Comparison of ENCODE assay signal across 8 cellular contexts in genomic region chr5:140108093-140109049, GRCh38. TPM values are rescaled to one million over a fixed set of nuclear protein-coding genes. Genes with fewer than 3 reads are reported as not detected.
A peak's percentile ranks its signal among the peaks of the same experiment; 100 is the strongest.
DNase-seq lines count a peak whose midpoint lies in the region; ATAC-seq and TF ChIP-seq lines count a peak whose summit lies in the region.

No MANE protein-coding gene starts in this region.

- H3K4me1 ChIP-seq in DND-41 (ENCODE audit: insufficient read depth, low read length), result peaks cover 50% of the 10 kb centered on the region
- peaks cover 36% of the 10 kb centered on the region for H3K4me1 ChIP-seq in HUES64 (ENCODE audit: insufficient read depth, low read length)
- H3K4me1 ChIP-seq in fibroblast of lung (ENCODE audit: control insufficient read depth, extremely low read depth, insufficient read depth, low read length), result peaks cover 4% of the 10 kb centered on the region
- H3K4me1 ChIP-seq in neutrophil (ENCODE audit: control insufficient read depth in 1 of 2, insufficient read depth in 1 of 2, low read depth in 1 of 2, low read length in 1 of 2), result peaks cover 19 to 36% of the 10 kb centered on the region in 2 experiments

- H3K9ac ChIP-seq in DND-41 (ENCODE audit: low read depth, low read length) (peak overlapping the region; percentile 94), HUES64 (ENCODE audit: low read depth, low read length) (0 out of 2 replicates have a peak overlapping the region, but pooled peaks have one; percentile 8), fibroblast of lung (ENCODE audit: insufficient read depth, low read length) (peak overlapping the region; percentile 83)

- H3K36me3 ChIP-seq in DND-41 (ENCODE audit: insufficient read depth, low read length) (no peaks in the 10 kb centered on the region; the same call in 1 of the 2 replicates), HUES64 (ENCODE audit: insufficient read depth, low read length) (no peaks in the 10 kb centered on the region), fibroblast of lung (ENCODE audit: control insufficient read depth, insufficient read depth, low read length) (no peaks in the 10 kb centered on the region), neutrophil (no peaks in the 10 kb centered on the region)

- DNase-seq in DND-41, result peak; percentile 38
- peak; percentile 69 for DNase-seq in activated CD8-positive, alpha-beta memory T cell treated with anti-CD3 and anti-CD28 coated beads, Interleukin-2, amount 50 U/mL, for 48 hours
- DNase-seq in fibroblast of lung (ENCODE audit: low read depth in 2 of 2), result no peak
- DNase-seq in occipital lobe (lab: John Stamatoyannopoulos, UW), result no peak
- no peak for DNase-seq in SHP77 treated with DMSO at 0.1 percent for 48 hours (lab: John Stamatoyannopoulos, UW)
- no peak for DNase-seq in NCI-H446 (lab: John Stamatoyannopoulos, UW)

- H3K27ac ChIP-seq in DND-41 (ENCODE audit: low read length), result peak overlapping the region; percentile 95
- H3K27ac ChIP-seq in HUES64 (ENCODE audit: low read depth, low read length), result no peak overlapping the region
- peak overlapping the region; percentile 80 for H3K27ac ChIP-seq in fibroblast of lung (ENCODE audit: insufficient read depth, low read length)
- H3K27ac ChIP-seq in neutrophil, result peak overlapping the region; percentile 82

- no peaks in the 10 kb centered on the region for H3K9me3 ChIP-seq in DND-41 (ENCODE audit: insufficient read depth, low read length, severe bottlenecking)
- no peaks in the 10 kb centered on the region for H3K9me3 ChIP-seq in HUES64 (ENCODE audit: insufficient read depth, low read depth, low read length)
- no peaks in the 10 kb centered on the region for H3K9me3 ChIP-seq in fibroblast of lung (ENCODE audit: control insufficient read depth, insufficient read depth, low read depth, low read length)
- no peaks in the 10 kb centered on the region for H3K9me3 ChIP-seq in neutrophil

- ATAC-seq in DND-41 (ENCODE audit: insufficient read depth, low read depth), result peak; percentile 1; the same call in 1 of the 3 replicates

- WGBS in HUES64, result under 1% methylated on average over 50 of the region's 53 CpGs

- H3K27me3 ChIP-seq in DND-41 (ENCODE audit: insufficient read depth, low read length, poor library complexity), result no peaks in the 10 kb centered on the region
- H3K27me3 ChIP-seq in HUES64 (ENCODE audit: insufficient read depth, low read length), result peaks cover 94% of the 10 kb centered on the region
- H3K27me3 ChIP-seq in fibroblast of lung (ENCODE audit: control insufficient read depth, insufficient read depth, low read length), result no peaks in the 10 kb centered on the region
- H3K27me3 ChIP-seq in neutrophil, result peaks cover 91% of the 10 kb centered on the region

- no peak for TF ChIP-seq CTCF in DND-41 (IDR thresholded peaks at IDR 0.05; ENCODE audit: borderline replicate concordance, extremely low read depth, low read length, poor library complexity, severe bottlenecking)
- TF ChIP-seq CTCF in fibroblast of lung (conservative IDR thresholded peaks at IDR 0.05 in 1 of 2, IDR thresholded peaks at IDR 0.05 in 1 of 2; ENCODE audit: low read depth in 1 of 2, low read length in 2 of 2), result no peak
- TF ChIP-seq CTCF in neutrophil (IDR thresholded peaks at IDR 0.05), result no peak

- H4K20me1 ChIP-seq in DND-41 (ENCODE audit: insufficient read depth, low read length), result peaks cover 18% of the 10 kb centered on the region
- H4K20me1 ChIP-seq in fibroblast of lung (ENCODE audit: control insufficient read depth, extremely low read depth, insufficient read depth, low read length), result no peaks in the 10 kb centered on the region

- H2AFZ ChIP-seq in DND-41 (ENCODE audit: low read depth, low read length), result peak overlapping the region; percentile 76
- peak overlapping the region; percentile 25 for H2AFZ ChIP-seq in fibroblast of lung (ENCODE audit: low read length)

- H3K4me3 ChIP-seq in DND-41 (ENCODE audit: low read depth in 1 of 2, low read length in 2 of 2) (peak overlapping the region; percentile 71 to 72), HUES64 (ENCODE audit: low read length) (peak overlapping the region; percentile 73), fibroblast of lung (replicated peaks in 1 of 4; ENCODE audit: control extremely low read depth in 1 of 4, insufficient read depth in 1 of 4, low read depth in 3 of 4, low read length in 4 of 4) (peak overlapping the region; percentile 69 to 86 (median 80)), neutrophil (ENCODE audit: low read depth in 1 of 2, low read length in 1 of 2) (peak overlapping the region; percentile 64 to 74)

- H3K79me2 ChIP-seq in DND-41 (ENCODE audit: insufficient read depth, low read length), result peaks cover 50% of the 10 kb centered on the region
- peaks cover 53% of the 10 kb centered on the region for H3K79me2 ChIP-seq in fibroblast of lung (ENCODE audit: control insufficient read depth, insufficient read depth, low read length)

- H3K4me2 ChIP-seq in DND-41 (ENCODE audit: insufficient read depth, low read length) (peak overlapping the region; percentile 94), fibroblast of lung (ENCODE audit: extremely low read depth, insufficient read depth, low read length) (peak overlapping the region; percentile 90)

RNA-seq across cellular contexts. Expression of gene PURA, which starts 5.5 kb away (rescaled TPM):
- 1.5 TPM for polyA plus RNA-seq in HUES64 (2013, experiment 1 of 2)
- polyA plus RNA-seq in HUES64 (2013, experiment 2 of 2), result 1.4 TPM
- total RNA-seq in fibroblast of lung, result 19.0 and 20.0 TPM in 2 replicates
- polyA plus RNA-seq in fibroblast of lung, result 4.9 and 8.0 TPM in 2 replicates
- 7.5 and 11.1 TPM in 2 replicates for polyA plus RNA-seq in fibroblast of lung (2012)
- 4.4 and 5.3 TPM in 2 replicates for polyA minus RNA-seq in fibroblast of lung (ENCODE audit: low replicate concordance)
- 14.5 TPM for total RNA-seq in occipital lobe

RNA-seq across cellular contexts. Expression of gene IGIP, which starts 17.4 kb away (rescaled TPM):
- polyA plus RNA-seq in HUES64 (2013, experiment 1 of 2), result 0.15 TPM
- polyA plus RNA-seq in HUES64 (2013, experiment 2 of 2), result 0.13 TPM
- 11.7 and 13.4 TPM in 2 replicates for total RNA-seq in fibroblast of lung
- polyA plus RNA-seq in fibroblast of lung, result 1.5 and 3.8 TPM in 2 replicates
- 2.2 and 5.1 TPM in 2 replicates for polyA plus RNA-seq in fibroblast of lung (2012)
- 3.5 and 4.1 TPM in 2 replicates for polyA minus RNA-seq in fibroblast of lung (ENCODE audit: low replicate concordance)
- total RNA-seq in occipital lobe, result 11.9 TPM

Comparison
In these comparisons a context has a peak if more than half of its experiments do, and no peak if none do; other contexts are left out.
1. DNase-seq: peak in DND-41 (single experiment) and activated CD8-positive, alpha-beta memory T cell treated with anti-CD3 and anti-CD28 coated beads, Interleukin-2, amount 50 U/mL, for 48 hours (single experiment); none in fibroblast of lung (0 of 2), occipital lobe (single experiment), SHP77 treated with DMSO at 0.1 percent for 48 hours (single experiment) and NCI-H446 (0 of 2).
2. H3K9ac ChIP-seq: peak in every context shown above with its lines; median percentile 94 in DND-41; 83 in fibroblast of lung; 8 in HUES64.
3. Peak in every context shown above with its lines, with median percentiles within 50 percentile points of each other: H3K4me3 ChIP-seq.